ENCODE assay signal across 12 cellular contexts in genomic region chr3:141240290-141241247, GRCh38. TPM values are rescaled to one million over a fixed set of nuclear protein-coding genes. Genes with fewer than 3 reads are reported as not detected.
DNase-seq lines count a peak whose midpoint lies in the region; ATAC-seq, FAIRE-seq and TF ChIP-seq lines count a peak whose summit lies in the region.
"Had no signal": no experiment of that assay in that cellular context is flagged by ENCODE, and none has a peak within 500 bp of the region (broad histone marks: within the 10 kb centered on the region; RNA-seq: fewer than 3 reads in every experiment).

No MANE protein-coding gene starts in this region.

- FAIRE-seq in bronchial epithelial cell (lab: Jason Lieb, UNC): no peak

- H3K9ac ChIP-seq in trophoblast cell (ENCODE audit: low read length) (no peak overlapping the region), MM.1S (ENCODE audit: low read length) (no peak overlapping the region)

- H3K9me2 ChIP-seq in MM.1S (replicated peaks; ENCODE audit: insufficient read depth, low read length): no peaks in the 10 kb centered on the region

- no peak overlapping the region for H2BK12ac ChIP-seq in trophoblast cell (ENCODE audit: low read length)

- no CpG with 5 or more reads among the region's 2 CpGs for WGBS in trophoblast cell (ENCODE audit: extremely low coverage, insufficient coverage, insufficient read length)

- H3K18ac ChIP-seq in trophoblast cell (ENCODE audit: low read length): no peak overlapping the region

- no peak overlapping the region for H3K14ac ChIP-seq in trophoblast cell (ENCODE audit: low read length)

- H3F3A ChIP-seq in MM.1S (ENCODE audit: insufficient read depth, low read length): no peaks in the 10 kb centered on the region

- H4K12ac ChIP-seq in trophoblast cell (ENCODE audit: low read depth, low read length): no peak overlapping the region

- no peak overlapping the region for H3K4me2 ChIP-seq in trophoblast cell (ENCODE audit: low read length)
- H3K4me2 ChIP-seq in MM.1S (ENCODE audit: low read depth, low read length): no peak overlapping the region

- no peak overlapping the region for H2BK5ac ChIP-seq in trophoblast cell (ENCODE audit: low read depth, low read length, poor library complexity)

- no peak overlapping the region for H2AFZ ChIP-seq in trophoblast cell (ENCODE audit: insufficient read depth, low read length, poor library complexity)
- no peak overlapping the region for H2AFZ ChIP-seq in MM.1S (ENCODE audit: low read length)

- no peaks in the 10 kb centered on the region for H3K79me2 ChIP-seq in trophoblast cell (ENCODE audit: control insufficient read depth, insufficient read depth, low read length, poor library complexity)
- H3K79me2 ChIP-seq in MM.1S (ENCODE audit: low read length): no peaks in the 10 kb centered on the region

- ATAC-seq in HG03159 (IDR thresholded peaks at IDR 0.05; ENCODE audit: unreplicated experiment): no peak
- ATAC-seq: activated CD4-positive, alpha-beta T cell treated with anti-CD3 and anti-CD28 coated beads for 36 hours had no signal

- no peak overlapping the region for H2AK5ac ChIP-seq in trophoblast cell (ENCODE audit: low read length)

- peaks cover 4 to 7% of the 10 kb centered on the region in 2 experiments for H3K4me1 ChIP-seq in trophoblast cell (ENCODE audit: control insufficient read depth in 1 of 2, insufficient read depth in 2 of 2, low read length in 2 of 2)
- H3K4me1 ChIP-seq in MM.1S (ENCODE audit: low read length): no peaks in the 10 kb centered on the region

- H3K23ac ChIP-seq in trophoblast cell (ENCODE audit: low read length): no peak overlapping the region

- H4K20me1 ChIP-seq in MM.1S (ENCODE audit: insufficient read depth, low read length): no peaks in the 10 kb centered on the region

- no peak overlapping the region for H4K8ac ChIP-seq in trophoblast cell (ENCODE audit: low read depth, low read length)

- H3K4me3 ChIP-seq in bronchial epithelial cell (ENCODE audit: low read depth, low read length) (no peak overlapping the region), trophoblast cell (ENCODE audit: low read depth, low read length) (no peak overlapping the region), MM.1S (ENCODE audit: low read length) (no peak overlapping the region)

- no peak overlapping the region for H4K91ac ChIP-seq in trophoblast cell (ENCODE audit: low read depth, low read length)

- H2BK120ac ChIP-seq in trophoblast cell (ENCODE audit: insufficient read depth, low read length, poor library complexity): no peak overlapping the region

- H3K36me3 ChIP-seq in bronchial epithelial cell (ENCODE audit: control insufficient read depth, insufficient read depth, low read length) (no peaks in the 10 kb centered on the region), trophoblast cell (ENCODE audit: control insufficient read depth in 1 of 2, insufficient read depth in 2 of 2, low read length in 2 of 2) (no peaks in the 10 kb centered on the region), MM.1S (replicated peaks; ENCODE audit: insufficient read depth, low read length) (no peaks in the 10 kb centered on the region)

- H3K27ac ChIP-seq in trophoblast cell (ENCODE audit: low read depth, low read length): no peak overlapping the region
- H3K27ac ChIP-seq in MM.1S (ENCODE audit: low read length): no peak overlapping the region

- H3K27me3 ChIP-seq in bronchial epithelial cell (ENCODE audit: control insufficient read depth, insufficient read depth, low read length) (no peaks in the 10 kb centered on the region), trophoblast cell (ENCODE audit: insufficient read depth, low read length) (no peaks in the 10 kb centered on the region), MM.1S (replicated peaks; ENCODE audit: insufficient read depth, low read length) (no peaks in the 10 kb centered on the region)

- H3K9me3 ChIP-seq in trophoblast cell (ENCODE audit: insufficient read depth, low read depth, low read length) (no peaks in the 10 kb centered on the region), MM.1S (replicated peaks; ENCODE audit: insufficient read depth, low read length) (no peaks in the 10 kb centered on the region)

- DNase-seq in EH (ENCODE audit: low read depth): peak; percentile 72
- peak; percentile 59 for DNase-seq in LHCN-M2 (ENCODE audit: low read depth)
- DNase-seq in bronchial epithelial cell (ENCODE audit: low read depth): peak; percentile 34
- peak; percentile 92 to 95 for DNase-seq in trophoblast cell
- no peak for DNase-seq in NCI-H2171 treated with DMSO at 0.1 percent for 48 hours (lab: John Stamatoyannopoulos, UW)
- DNase-seq in RPMI8226: no peak
- no peak for DNase-seq in MM.1S
- DNase-seq: activated CD4-positive, alpha-beta T cell treated with anti-CD3 and anti-CD28 coated beads for 36 hours; effector CD8-positive, alpha-beta T cell; GOT3; NCI-H1694 had no signal

- H3K4ac ChIP-seq in trophoblast cell (ENCODE audit: low read depth, low read length): no peak overlapping the region

- no peaks in the 10 kb centered on the region for H3K79me1 ChIP-seq in trophoblast cell (ENCODE audit: low read length)

- TF ChIP-seq CTCF in bronchial epithelial cell (IDR thresholded peaks at IDR 0.05; ENCODE audit: insufficient read depth, low read length, severe bottlenecking) (no peak), MM.1S (IDR thresholded peaks at IDR 0.05; ENCODE audit: low read length) (no peak)

RNA-seq across cellular contexts. Expression of gene PXYLP1, which starts 8.9 kb away (rescaled TPM):
- total RNA-seq in LHCN-M2 (2014; rRNA removed): 2.5 and 3.7 TPM in 2 replicates
- 3.6 TPM for polyA plus RNA-seq in LHCN-M2 (2012)
- total RNA-seq in bronchial epithelial cell: 8.6 and 9.0 TPM in 2 replicates
- 4.8 and 6.0 TPM in 2 replicates for polyA plus RNA-seq in trophoblast cell (2013)

Comparison
In these comparisons a context has a peak if more than half of its experiments do, and no peak if none do; other contexts are left out.
1. DNase-seq: peak in EH (single experiment), LHCN-M2 (single experiment), bronchial epithelial cell (single experiment) and trophoblast cell (2 of 2); none in NCI-H2171 treated with DMSO at 0.1 percent for 48 hours (single experiment), RPMI8226 (single experiment) and MM.1S (single experiment).